In genomic region chr6:142568857-142569597, GRCh38 we compare ENCODE assay signal across 11 cellular contexts.
A peak's percentile ranks its signal among the peaks of the same experiment; 100 is the strongest.
DNase-seq lines count a peak whose midpoint lies in the region; ATAC-seq and TF ChIP-seq lines count a peak whose summit lies in the region.
"Had no signal": no experiment of that assay in that cellular context is flagged by ENCODE, and none has a peak within 500 bp of the region (broad histone marks: within the 10 kb centered on the region; RNA-seq: fewer than 3 reads in every experiment).

No MANE protein-coding gene starts in this region.

- ATAC-seq in GM18873 (IDR thresholded peaks at IDR 0.05; ENCODE audit: low FRiP score, unreplicated experiment) (no peak), GM21515 (IDR thresholded peaks at IDR 0.05; ENCODE audit: unreplicated experiment) (no peak)

- peaks cover 19% of the 10 kb centered on the region for H3K4me1 ChIP-seq in OCI-LY3 (ENCODE audit: low read length)
- H3K4me1 ChIP-seq in suprapubic skin: peaks cover 18% of the 10 kb centered on the region
- H3K4me1 ChIP-seq: thyroid gland had no signal

- no peak for TF ChIP-seq EP300 in suprapubic skin (IDR thresholded peaks at IDR 0.05)

- H3K9ac ChIP-seq in OCI-LY3 (ENCODE audit: low read length): no peak overlapping the region

- DNase-seq in ELR (ENCODE audit: low read depth): peak; percentile 71
- DNase-seq in epithelial cell of esophagus (ENCODE audit: low read depth): peak; percentile 23
- DNase-seq in retinal pigment epithelial cell (ENCODE audit: low read depth): peak; percentile 62
- no peak for DNase-seq in NCI-H1930 (lab: John Stamatoyannopoulos, UW)
- DNase-seq in suprapubic skin (ENCODE audit: low spot score in 2 of 2): no peak
- DNase-seq: NCI-H446 treated with DMSO at 0.1 percent for 48 hours, thyroid gland had no signal

- H3K27me3 ChIP-seq in OCI-LY3 (ENCODE audit: low read depth, low read length) (no peaks in the 10 kb centered on the region), suprapubic skin (no peaks in the 10 kb centered on the region)
- H3K27me3 ChIP-seq: thyroid gland had no signal

- no peak overlapping the region for H3K27ac ChIP-seq in OCI-LY3 (ENCODE audit: low read length)
- H3K27ac ChIP-seq in suprapubic skin: no peak overlapping the region
- H3K27ac ChIP-seq: thyroid gland had no signal

- H3K9me3 ChIP-seq in OCI-LY3 (ENCODE audit: insufficient read depth, low read length) (no peaks in the 10 kb centered on the region), suprapubic skin (no peaks in the 10 kb centered on the region)
- H3K9me3 ChIP-seq: thyroid gland had no signal

- no peaks in the 10 kb centered on the region for H3K79me2 ChIP-seq in OCI-LY3 (ENCODE audit: low read length)

- no peak overlapping the region for H2AFZ ChIP-seq in OCI-LY3 (ENCODE audit: low read depth, low read length)

- H3K36me3 ChIP-seq in OCI-LY3 (replicated peaks; ENCODE audit: low read depth, low read length) (no peaks in the 10 kb centered on the region), suprapubic skin (no peaks in the 10 kb centered on the region)
- H3K36me3 ChIP-seq: thyroid gland had no signal

- H3K4me2 ChIP-seq in OCI-LY3 (ENCODE audit: low read length): peak overlapping the region; percentile 20

- no peak for TF ChIP-seq POLR2A in suprapubic skin (IDR thresholded peaks at IDR 0.05)

- H4K20me1 ChIP-seq in OCI-LY3 (ENCODE audit: insufficient read depth, low read length): no peaks in the 10 kb centered on the region

- TF ChIP-seq CTCF in OCI-LY3 (IDR thresholded peaks at IDR 0.05; ENCODE audit: low read depth, low read length) (no peak), epithelial cell of esophagus (IDR thresholded peaks at IDR 0.05; ENCODE audit: insufficient read depth, low read depth, low read length, missing control alignments) (no peak), retinal pigment epithelial cell (conservative IDR thresholded peaks at IDR 0.05; ENCODE audit: low read depth, low read length) (no peak), suprapubic skin (IDR thresholded peaks at IDR 0.05) (no peak)

- WGBS in suprapubic skin: 17% methylated on average over 1 of the region's 1 CpG

- H3K4me3 ChIP-seq in OCI-LY3 (ENCODE audit: low read length): no peak overlapping the region
- no peak overlapping the region for H3K4me3 ChIP-seq in epithelial cell of esophagus (ENCODE audit: low read length)
- no peak overlapping the region for H3K4me3 ChIP-seq in retinal pigment epithelial cell (ENCODE audit: low read length)
- H3K4me3 ChIP-seq in suprapubic skin: no peak overlapping the region
- H3K4me3 ChIP-seq: coronary artery, thyroid gland had no signal

Comparison
In these comparisons a context has a peak if more than half of its experiments do, and no peak if none do; other contexts are left out.
1. DNase-seq: peak in ELR (single experiment), epithelial cell of esophagus (single experiment) and retinal pigment epithelial cell (single experiment); none in NCI-H1930 (0 of 2) and suprapubic skin (0 of 2).